Comparison of ENCODE assay signal across 8 cellular contexts in the genomic region with DNA sequence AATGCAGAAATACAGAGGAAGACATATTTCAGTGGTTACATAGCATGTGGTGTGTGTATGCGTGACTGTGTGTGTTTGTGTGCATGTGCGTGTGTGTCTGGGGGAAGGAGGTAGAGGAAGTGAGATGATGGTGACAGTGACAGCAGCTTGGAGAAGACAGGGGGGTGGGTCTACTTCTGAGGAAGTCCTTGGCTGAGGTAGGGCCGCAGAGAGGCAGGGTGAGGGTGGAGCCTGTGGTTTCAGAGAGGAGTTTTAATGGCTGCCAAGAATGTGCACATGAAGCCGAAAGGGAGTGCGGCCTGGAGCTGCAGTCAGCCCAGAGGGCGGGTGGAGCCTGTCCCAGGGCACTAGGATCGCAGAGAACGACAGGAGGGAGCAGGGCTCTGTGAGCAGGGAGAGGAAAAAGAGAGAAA. TPM values are rescaled to one million over a fixed set of nuclear protein-coding genes. Genes with fewer than 3 reads are reported as not detected.
DNase-seq lines count a peak whose midpoint lies in the region; ATAC-seq and TF ChIP-seq lines count a peak whose summit lies in the region.

No MANE protein-coding gene starts in this region.

- no peaks in the 10 kb centered on the region for H3K9me3 ChIP-seq in DND-41 (ENCODE audit: insufficient read depth, low read length, severe bottlenecking)
- H3K9me3 ChIP-seq in liver (ENCODE audit: control insufficient read depth in 4 of 4, low read length in 3 of 4): no peaks in the 10 kb centered on the region

- H3K36me3 Mint-ChIP-seq in IgD-negative memory B cell: peaks cover 2% of the 10 kb centered on the region

- no peaks in the 10 kb centered on the region for H3K79me2 ChIP-seq in DND-41 (ENCODE audit: insufficient read depth, low read length)

- H3K27me3 ChIP-seq in DND-41 (ENCODE audit: insufficient read depth, low read length, poor library complexity): no peaks in the 10 kb centered on the region
- H3K27me3 ChIP-seq in liver (ENCODE audit: control insufficient read depth in 4 of 4, insufficient read depth in 4 of 4, low read length in 3 of 4): peaks cover 0 to 8% (median 0%) of the 10 kb centered on the region in 4 donors

- no peaks in the 10 kb centered on the region for H4K20me1 ChIP-seq in DND-41 (ENCODE audit: insufficient read depth, low read length)

- H3K27me3 Mint-ChIP-seq in IgD-negative memory B cell: peaks cover 8% of the 10 kb centered on the region

- H3K9me3 Mint-ChIP-seq in IgD-negative memory B cell: peaks cover 0 to 5% (median 0%) of the 10 kb centered on the region in 3 donors

- peak overlapping the region in 3 of 4 donors; percentile 16 to 94 (median 91) for H3K4me3 Mint-ChIP-seq in IgD-negative memory B cell

- H2AFZ ChIP-seq in DND-41 (ENCODE audit: low read depth, low read length): peak overlapping the region; percentile 74

- in situ Hi-C loops in astrocyte of the spinal cord (cut with HindIII; ENCODE audit: low sequenced_read_pairs): no loop called here

- WGBS in liver: 40% methylated on average over 8 of the region's 8 CpGs

- H3K27ac ChIP-seq in DND-41 (ENCODE audit: low read length) (peak overlapping the region; percentile 92), liver (ENCODE audit: low read depth in 1 of 2, low read length in 2 of 2) (no peak overlapping the region)

- H3K27ac Mint-ChIP-seq in IgD-negative memory B cell: peak overlapping the region; percentile 1 to 82 (median 76)

- H3K4me1 Mint-ChIP-seq in IgD-negative memory B cell: peaks cover 0 to 10% (median 7%) of the 10 kb centered on the region in 3 donors

- H3K4me3 ChIP-seq in DND-41 (ENCODE audit: low read depth in 1 of 2, low read length in 2 of 2): peak overlapping the region; percentile 6 to 54; a peak in 3 of 4 replicates
- no peak overlapping the region for H3K4me3 ChIP-seq in astrocyte of the spinal cord (ENCODE audit: low read depth, low read length)
- no peak overlapping the region for H3K4me3 ChIP-seq in liver (ENCODE audit: low read depth in 1 of 3, low read length in 3 of 3)

- H3K4me1 ChIP-seq in DND-41 (ENCODE audit: insufficient read depth, low read length) (peaks cover 19% of the 10 kb centered on the region), liver (ENCODE audit: control insufficient read depth in 4 of 4, insufficient read depth in 4 of 4, low read length in 3 of 4) (no peaks in the 10 kb centered on the region)

- no peak for TF ChIP-seq RAD21 in liver (IDR thresholded peaks at IDR 0.05)

- peak; percentile 96 for DNase-seq in DND-41
- peak; percentile 76 for DNase-seq in T-helper 22 cell (ENCODE audit: low read depth)
- DNase-seq in astrocyte of the spinal cord (ENCODE audit: low read depth, low spot score): peak; percentile 81
- peak; percentile 35 to 58 for DNase-seq in stimulated activated CD8-positive, alpha-beta memory T cell treated with anti-CD3 and anti-CD28 coated beads, Interleukin-15, amount 100 ng/mL, for 4 hours (ENCODE audit: low read depth in 2 of 2)
- no peak for DNase-seq in COLO668 (lab: John Stamatoyannopoulos, UW; ENCODE audit: unreplicated experiment)

- H3K9ac ChIP-seq in DND-41 (ENCODE audit: low read depth, low read length) (peak overlapping the region; percentile 59), liver (ENCODE audit: low read depth in 1 of 2, low read length in 2 of 2) (no peak overlapping the region)

- ATAC-seq in DND-41 (ENCODE audit: insufficient read depth, low read depth): peak; percentile 100
- ATAC-seq in GM21526 (IDR thresholded peaks at IDR 0.05; ENCODE audit: low FRiP score, unreplicated experiment): peak; percentile 94

- H3K36me3 ChIP-seq in DND-41 (ENCODE audit: insufficient read depth, low read length) (no peaks in the 10 kb centered on the region), liver (ENCODE audit: control insufficient read depth in 4 of 4, insufficient read depth in 3 of 4, low read depth in 1 of 4, low read length in 3 of 4) (no peaks in the 10 kb centered on the region)

- no peak for TF ChIP-seq CTCF in DND-41 (IDR thresholded peaks at IDR 0.05; ENCODE audit: borderline replicate concordance, extremely low read depth, low read length, poor library complexity, severe bottlenecking)
- no peak for TF ChIP-seq CTCF in astrocyte of the spinal cord (IDR thresholded peaks at IDR 0.05; ENCODE audit: low read depth, low read length)
- no peak for TF ChIP-seq CTCF in liver (IDR thresholded peaks at IDR 0.05; ENCODE audit: low read depth, low read length, missing input control)

- H3K4me2 ChIP-seq in DND-41 (ENCODE audit: insufficient read depth, low read length): peak overlapping the region; percentile 65

TF ChIP-seq in liver, 16 proteins besides CTCF, POLR2A, EP300 and RAD21:
- no peak for TF ChIP-seq GABPA (IDR thresholded peaks at IDR 0.05 in 1 of 2, conservative IDR thresholded peaks at IDR 0.05 in 1 of 2)
- TF ChIP-seq FOXA2 (IDR thresholded peaks at IDR 0.05): no peak
- TF ChIP-seq HNF4G (IDR thresholded peaks at IDR 0.05): no peak
- TF ChIP-seq YY1 (IDR thresholded peaks at IDR 0.05): peak; percentile 69
- no peak for TF ChIP-seq RXRA (IDR thresholded peaks at IDR 0.05)
- TF ChIP-seq, protein P1, sequence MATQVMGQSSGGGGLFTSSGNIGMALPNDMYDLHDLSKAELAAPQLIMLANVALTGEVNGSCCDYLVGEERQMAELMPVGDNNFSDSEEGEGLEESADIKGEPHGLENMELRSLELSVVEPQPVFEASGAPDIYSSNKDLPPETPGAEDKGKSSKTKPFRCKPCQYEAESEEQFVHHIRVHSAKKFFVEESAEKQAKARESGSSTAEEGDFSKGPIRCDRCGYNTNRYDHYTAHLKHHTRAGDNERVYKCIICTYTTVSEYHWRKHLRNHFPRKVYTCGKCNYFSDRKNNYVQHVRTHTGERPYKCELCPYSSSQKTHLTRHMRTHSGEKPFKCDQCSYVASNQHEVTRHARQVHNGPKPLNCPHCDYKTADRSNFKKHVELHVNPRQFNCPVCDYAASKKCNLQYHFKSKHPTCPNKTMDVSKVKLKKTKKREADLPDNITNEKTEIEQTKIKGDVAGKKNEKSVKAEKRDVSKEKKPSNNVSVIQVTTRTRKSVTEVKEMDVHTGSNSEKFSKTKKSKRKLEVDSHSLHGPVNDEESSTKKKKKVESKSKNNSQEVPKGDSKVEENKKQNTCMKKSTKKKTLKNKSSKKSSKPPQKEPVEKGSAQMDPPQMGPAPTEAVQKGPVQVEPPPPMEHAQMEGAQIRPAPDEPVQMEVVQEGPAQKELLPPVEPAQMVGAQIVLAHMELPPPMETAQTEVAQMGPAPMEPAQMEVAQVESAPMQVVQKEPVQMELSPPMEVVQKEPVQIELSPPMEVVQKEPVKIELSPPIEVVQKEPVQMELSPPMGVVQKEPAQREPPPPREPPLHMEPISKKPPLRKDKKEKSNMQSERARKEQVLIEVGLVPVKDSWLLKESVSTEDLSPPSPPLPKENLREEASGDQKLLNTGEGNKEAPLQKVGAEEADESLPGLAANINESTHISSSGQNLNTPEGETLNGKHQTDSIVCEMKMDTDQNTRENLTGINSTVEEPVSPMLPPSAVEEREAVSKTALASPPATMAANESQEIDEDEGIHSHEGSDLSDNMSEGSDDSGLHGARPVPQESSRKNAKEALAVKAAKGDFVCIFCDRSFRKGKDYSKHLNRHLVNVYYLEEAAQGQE (IDR thresholded peaks at IDR 0.05): no peak
- TF ChIP-seq, protein P2, sequence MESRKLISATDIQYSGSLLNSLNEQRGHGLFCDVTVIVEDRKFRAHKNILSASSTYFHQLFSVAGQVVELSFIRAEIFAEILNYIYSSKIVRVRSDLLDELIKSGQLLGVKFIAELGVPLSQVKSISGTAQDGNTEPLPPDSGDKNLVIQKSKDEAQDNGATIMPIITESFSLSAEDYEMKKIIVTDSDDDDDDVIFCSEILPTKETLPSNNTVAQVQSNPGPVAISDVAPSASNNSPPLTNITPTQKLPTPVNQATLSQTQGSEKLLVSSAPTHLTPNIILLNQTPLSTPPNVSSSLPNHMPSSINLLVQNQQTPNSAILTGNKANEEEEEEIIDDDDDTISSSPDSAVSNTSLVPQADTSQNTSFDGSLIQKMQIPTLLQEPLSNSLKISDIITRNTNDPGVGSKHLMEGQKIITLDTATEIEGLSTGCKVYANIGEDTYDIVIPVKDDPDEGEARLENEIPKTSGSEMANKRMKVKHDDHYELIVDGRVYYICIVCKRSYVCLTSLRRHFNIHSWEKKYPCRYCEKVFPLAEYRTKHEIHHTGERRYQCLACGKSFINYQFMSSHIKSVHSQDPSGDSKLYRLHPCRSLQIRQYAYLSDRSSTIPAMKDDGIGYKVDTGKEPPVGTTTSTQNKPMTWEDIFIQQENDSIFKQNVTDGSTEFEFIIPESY (IDR thresholded peaks at IDR 0.05): no peak

RNA-seq across cellular contexts. Expression of a gene that starts 22.7 kb away (rescaled TPM):
- 2.7 TPM for polyA plus RNA-seq in IgD-negative memory B cell
- 1 to 10 TPM; 1.3 to 3.3 TPM for total RNA-seq in liver
- 1 to 10 TPM in 1 of 2 donors, under 1 TPM in 1; 0.74 to 1.6 TPM for polyA plus RNA-seq in liver

Comparison
In these comparisons a context has a peak if more than half of its experiments do, and no peak if none do; other contexts are left out.
1. H3K4me3 ChIP-seq: peak in DND-41 (2 of 2); none in astrocyte of the spinal cord (single experiment) and liver (0 of 3).